18 cellular contexts compared by ENCODE assay signal in genomic region chr14:71695603-71696350, GRCh38.
DNase-seq lines count a peak whose midpoint lies in the region; ATAC-seq and TF ChIP-seq lines count a peak whose summit lies in the region.
"Had no signal": no experiment of that assay in that cellular context is flagged by ENCODE, and none has a peak within 500 bp of the region (broad histone marks: within the 10 kb centered on the region; RNA-seq: fewer than 3 reads in every experiment).

No MANE protein-coding gene starts in this region.

- in situ Hi-C loops in IMR-90 (cut with MboI; ENCODE audit: low sequenced_read_pairs) = no loop called here

- 0 out of 2 replicates have a peak overlapping the region, but pooled peaks have one; percentile 16 for H3K23ac ChIP-seq in IMR-90 (ENCODE audit: low read depth, low read length)

- no CpG with 5 or more reads among the region's 7 CpGs for WGBS in IMR-90 (ENCODE audit: extremely low coverage in 2 of 2, insufficient read length in 1 of 2), 2 experiments

- ATAC-seq in IMR-90 (ENCODE audit: low read depth) (no peak), left lung (peak; percentile 80), HG03039 (IDR thresholded peaks at IDR 0.05; ENCODE audit: unreplicated experiment) (no peak), HG02763 (IDR thresholded peaks at IDR 0.05; ENCODE audit: unreplicated experiment) (no peak)
- ATAC-seq: HCT116, K562 had no signal

- H3K4me2 ChIP-seq in IMR-90 (ENCODE audit: low read depth, low read length) = peak overlapping the region; percentile 48
- H3K4me2 ChIP-seq: BLaER1 treated with 17β-estradiol and CSF1 and Interleukin-3, amounts not matched to agents 10 nM and 100 nM had no signal

- POLR2A ChIA-PET in IMR-90 (lab: Charles Lee; ENCODE audit: unreplicated experiment) = no interaction called here

- H3K9ac ChIP-seq in IMR-90 (ENCODE audit: low read depth, low read length) = no peak overlapping the region
- H3K9ac ChIP-seq: BLaER1 treated with 17β-estradiol and CSF1 and Interleukin-3, amounts not matched to agents 10 nM and 100 nM had no signal

- H3K9me1 ChIP-seq in IMR-90 (ENCODE audit: insufficient read depth, low read length) = peaks cover 5% of the 10 kb centered on the region; the same call in 1 of the 2 replicates

- peak overlapping the region; percentile 40; the same call in 1 of the 2 replicates for H4K91ac ChIP-seq in IMR-90 (ENCODE audit: insufficient read depth, low read depth, low read length)

- no peak overlapping the region; the same call in 1 of the 2 replicates for H2BK120ac ChIP-seq in IMR-90 (ENCODE audit: low read depth, low read length)

- no peak for TF ChIP-seq RAD21 in IMR-90 (IDR thresholded peaks at IDR 0.05; ENCODE audit: low read length)

- 0 out of 3 replicates have a peak overlapping the region, but pooled peaks have one; percentile 25 for H2BK15ac ChIP-seq in IMR-90 (ENCODE audit: low read depth, low read length)

- H4K8ac ChIP-seq in IMR-90 (ENCODE audit: low read depth in 2 of 2, low read length in 2 of 2) = peak overlapping the region in 1 of 2 experiments; percentile 52; a peak in 1 of 4 replicates

- no peak overlapping the region for H2AK9ac ChIP-seq in IMR-90 (replicated peaks; ENCODE audit: low read depth, low read length, poor library complexity)

- no TSS peak for BruUV-seq in IMR-90 (replicated peaks; lab: Mats Ljungman, UMichigan)

- H3K18ac ChIP-seq in IMR-90 (ENCODE audit: low read depth, low read length) = peak overlapping the region; percentile 30; the same call in 1 of the 2 replicates

- H3K36me3 ChIP-seq in IMR-90 (ENCODE audit: control insufficient read depth, insufficient read depth, low read length) (peaks cover 6% of the 10 kb centered on the region), left lung (peaks cover 0 to 9% of the 10 kb centered on the region in 2 donors), MG63 (no peaks in the 10 kb centered on the region)

- 0 out of 2 replicates have a peak overlapping the region, but pooled peaks have one; percentile 26 for H2BK20ac ChIP-seq in IMR-90 (ENCODE audit: low read depth, low read length)

- peak overlapping the region; percentile 58 for H3K4ac ChIP-seq in IMR-90 (ENCODE audit: low read depth, low read length)

- peak overlapping the region; percentile 0; the same call in 1 of the 2 replicates for H4K5ac ChIP-seq in IMR-90 (ENCODE audit: low read depth, low read length)

- H3K9me3 ChIP-seq in IMR-90 (ENCODE audit: control insufficient read depth, insufficient read depth, low read length) = no peaks in the 10 kb centered on the region
- no peaks in the 10 kb centered on the region for H3K9me3 ChIP-seq in left lung
- H3K9me3 ChIP-seq in MG63 = no peaks in the 10 kb centered on the region
- H3K9me3 ChIP-seq: BLaER1 treated with 17β-estradiol and CSF1 and Interleukin-3, amounts not matched to agents 10 nM and 100 nM had no signal

- no peak for TF ChIP-seq POLR2A in IMR-90 (IDR thresholded peaks at IDR 0.05; ENCODE audit: low read depth, low read length)

- H3K4me3 ChIP-seq in IMR-90 (ENCODE audit: insufficient read depth, low read depth, low read length) = no peak overlapping the region
- H3K4me3 ChIP-seq in left lung = no peak overlapping the region
- no peak overlapping the region for H3K4me3 ChIP-seq in MG63
- H3K4me3 ChIP-seq: BLaER1 treated with 17β-estradiol and CSF1 and Interleukin-3, amounts not matched to agents 10 nM and 100 nM; K562 had no signal

- H3K14ac ChIP-seq in IMR-90 (replicated peaks; ENCODE audit: low read depth, low read length) = peak overlapping the region; percentile 83

- H3K4me1 ChIP-seq in IMR-90 (ENCODE audit: control insufficient read depth, insufficient read depth, low read length) (peaks cover 10% of the 10 kb centered on the region), left lung (peaks cover 5 to 10% of the 10 kb centered on the region in 2 donors)
- H3K4me1 ChIP-seq: BLaER1 treated with 17β-estradiol and CSF1 and Interleukin-3, amounts not matched to agents 10 nM and 100 nM had no signal

- H2AFZ ChIP-seq in IMR-90 (replicated peaks; ENCODE audit: low read length, poor library complexity) = no peak overlapping the region

- no peak overlapping the region for H3K56ac ChIP-seq in IMR-90 (ENCODE audit: extremely low read depth, insufficient read depth, low read length)

- CTCF ChIA-PET in IMR-90 (lab: Yijun Ruan, JAX) = no interaction called here

- intact Hi-C loops in IMR-90 (cut with micrococcal nuclease) = no loop called here
- intact Hi-C loops in left lung (cut with DNase I) = no loop called here

- no peaks in the 10 kb centered on the region for H4K20me1 ChIP-seq in IMR-90 (ENCODE audit: insufficient read depth, low read length)

- dilution Hi-C loops in IMR-90 (cut with HindIII; ENCODE audit: low sequenced_read_pairs, unreplicated experiment) = no loop called here

- H3K79me1 ChIP-seq in IMR-90 (ENCODE audit: low read depth in 1 of 2, low read length in 2 of 2) = peaks cover 20 to 26% of the 10 kb centered on the region in 2 experiments

- H3K27ac ChIP-seq in IMR-90 (ENCODE audit: insufficient read depth, low read length) (no peak overlapping the region), left lung (peak overlapping the region in 1 of 2 donors; percentile 28), substantia nigra (ENCODE audit: low read depth, low read length, poor library complexity, severe bottlenecking) (peak overlapping the region; percentile 2)
- H3K27ac ChIP-seq: BLaER1 treated with 17β-estradiol and CSF1 and Interleukin-3, amounts not matched to agents 10 nM and 100 nM had no signal

- H2BK5ac ChIP-seq in IMR-90 (ENCODE audit: low read depth, low read length, poor library complexity, severe bottlenecking) = no peak overlapping the region

- H2AK5ac ChIP-seq in IMR-90 (ENCODE audit: low read depth, low read length) = peak overlapping the region; percentile 73

- no peaks in the 10 kb centered on the region for H3K27me3 ChIP-seq in IMR-90 (ENCODE audit: control insufficient read depth, insufficient read depth, low read length)
- no peaks in the 10 kb centered on the region for H3K27me3 ChIP-seq in left lung
- no peaks in the 10 kb centered on the region for H3K27me3 ChIP-seq in MG63
- H3K27me3 ChIP-seq: BLaER1 treated with 17β-estradiol and CSF1 and Interleukin-3, amounts not matched to agents 10 nM and 100 nM had no signal

- DNase-seq in IMR-90 = no peak
- no peak for DNase-seq in left lung
- no peak for DNase-seq in substantia nigra (lab: John Stamatoyannopoulos, UW)
- DNase-seq in NCI-H2107 treated with DMSO at 0.1 percent for 48 hours (lab: John Stamatoyannopoulos, UW; ENCODE audit: unreplicated experiment) = no peak
- no peak for DNase-seq in MG63
- DNase-seq: CD8-positive, alpha-beta memory T cell; GOT3; NCI-H1694 treated with DMSO at 0.1 percent for 48 hours; NCI-H2227 treated with DMSO at 0.1 percent for 48 hours; NCI-H524; NCI-H82; OCI-M1; SHP77 had no signal

- TF ChIP-seq CTCF in IMR-90 (conservative IDR thresholded peaks at IDR 0.05; ENCODE audit: low read depth, low read length) (no peak), left lung (IDR thresholded peaks at IDR 0.05) (no peak)

TF ChIP-seq in IMR-90, 13 proteins besides CTCF, POLR2A, EP300 and RAD21:
- TF ChIP-seq CHD1 (IDR thresholded peaks at IDR 0.05; ENCODE audit: low read depth, low read length) = no peak
